ENCODE assay signal across 7 cellular contexts in genomic region chr4:165215034-165215751, GRCh38. TPM values are rescaled to one million over a fixed set of nuclear protein-coding genes. Genes with fewer than 3 reads are reported as not detected.
DNase-seq lines count a peak whose midpoint lies in the region; ATAC-seq and FAIRE-seq lines count a peak whose summit lies in the region.
"Not testable (repeated sequence)": the region's sequence is repeated elsewhere in the genome, so short reads cannot be mapped to it uniquely, and the experiment has no call there.

No MANE protein-coding gene starts in this region.

- DNase-seq in H4 (ENCODE audit: low spot score) (peak; percentile 67), RCC 7860 (ENCODE audit: low spot score) (peak; percentile 7)
- DNase-seq in activated T-helper 1 cell treated with anti-CD3 and anti-CD28 coated beads, Interleukin-12 subunit alpha, Interleukin-12 subunit beta, Interleukin-2, Interleukin-4 antibody, amounts not matched to agents 30 ng/mL and 10 ng/mL and 1 ng/mL, durations not matched to agents 14 hours and 24 hours and 36 hours (ENCODE audit: low spot score) = peak; percentile 29
- peak; percentile 6 for DNase-seq in effector CD4-positive, alpha-beta T cell
- DNase-seq in naive thymus-derived CD4-positive, alpha-beta T cell = not testable (repeated sequence)

- not testable (repeated sequence) for H3K4me1 ChIP-seq in naive thymus-derived CD4-positive, alpha-beta T cell (ENCODE audit: control insufficient read depth in 2 of 2, insufficient read depth in 2 of 2, low read length in 2 of 2)

- H3K9me3 ChIP-seq in naive thymus-derived CD4-positive, alpha-beta T cell (ENCODE audit: control insufficient read depth in 2 of 3, low read length in 3 of 3) = not testable (repeated sequence)

- H3K27ac Mint-ChIP-seq in activated T-helper 1 cell treated with anti-CD3 and anti-CD28 coated beads, Interleukin-12 subunit alpha, Interleukin-12 subunit beta, Interleukin-2, Interleukin-4 antibody, amounts not matched to agents 30 ng/mL and 10 ng/mL and 1 ng/mL, durations not matched to agents 14 hours and 24 hours and 36 hours = peak overlapping the region; percentile 97
- H3K27ac Mint-ChIP-seq in naive thymus-derived CD4-positive, alpha-beta T cell = peak overlapping the region in 7 of 9 donors; percentile 4 to 90 (median 33)

- not testable (repeated sequence) for H3K27me3 ChIP-seq in naive thymus-derived CD4-positive, alpha-beta T cell (ENCODE audit: control insufficient read depth in 2 of 2, insufficient read depth in 2 of 2, low read length in 2 of 2)

- not testable (repeated sequence) for H3K27ac ChIP-seq in naive thymus-derived CD4-positive, alpha-beta T cell (ENCODE audit: low read depth, low read length)

- H3K4me3 Mint-ChIP-seq in activated T-helper 1 cell treated with anti-CD3 and anti-CD28 coated beads, Interleukin-12 subunit alpha, Interleukin-12 subunit beta, Interleukin-2, Interleukin-4 antibody, amounts not matched to agents 30 ng/mL and 10 ng/mL and 1 ng/mL, durations not matched to agents 14 hours and 24 hours and 36 hours = peak overlapping the region; percentile 79
- H3K4me3 Mint-ChIP-seq in naive thymus-derived CD4-positive, alpha-beta T cell = peak overlapping the region in 4 of 10 donors; percentile 31 to 63 (median 42)

- intact Hi-C loops in activated T-helper 1 cell treated with anti-CD3 and anti-CD28 coated beads, Interleukin-12 subunit alpha, Interleukin-12 subunit beta, Interleukin-2, Interleukin-4 antibody, amounts not matched to agents 30 ng/mL and 10 ng/mL and 1 ng/mL, durations not matched to agents 14 hours and 24 hours and 36 hours (cut with micrococcal nuclease); naive thymus-derived CD4-positive, alpha-beta T cell (cut with micrococcal nuclease): not testable (repeated sequence)

- CTCF ChIA-PET in naive thymus-derived CD4-positive, alpha-beta T cell (lab: Charles Lee) = not testable (repeated sequence)

- H3K36me3 Mint-ChIP-seq in activated T-helper 1 cell treated with anti-CD3 and anti-CD28 coated beads, Interleukin-12 subunit alpha, Interleukin-12 subunit beta, Interleukin-2, Interleukin-4 antibody, amounts not matched to agents 30 ng/mL and 10 ng/mL and 1 ng/mL, durations not matched to agents 14 hours and 24 hours and 36 hours (ENCODE audit: low read depth) = peaks cover 32% of the 10 kb centered on the region
- peaks cover 5 to 30% (median 9%) of the 10 kb centered on the region in 5 donors for H3K36me3 Mint-ChIP-seq in naive thymus-derived CD4-positive, alpha-beta T cell

- H3K36me3 ChIP-seq in naive thymus-derived CD4-positive, alpha-beta T cell (ENCODE audit: control insufficient read depth in 2 of 3, insufficient read depth in 3 of 3, low read length in 3 of 3) = not testable (repeated sequence)

- H3K9me3 Mint-ChIP-seq in activated T-helper 1 cell treated with anti-CD3 and anti-CD28 coated beads, Interleukin-12 subunit alpha, Interleukin-12 subunit beta, Interleukin-2, Interleukin-4 antibody, amounts not matched to agents 30 ng/mL and 10 ng/mL and 1 ng/mL, durations not matched to agents 14 hours and 24 hours and 36 hours; naive thymus-derived CD4-positive, alpha-beta T cell: not testable (repeated sequence)

- peaks cover 90% of the 10 kb centered on the region for H3K4me1 Mint-ChIP-seq in activated T-helper 1 cell treated with anti-CD3 and anti-CD28 coated beads, Interleukin-12 subunit alpha, Interleukin-12 subunit beta, Interleukin-2, Interleukin-4 antibody, amounts not matched to agents 30 ng/mL and 10 ng/mL and 1 ng/mL, durations not matched to agents 14 hours and 24 hours and 36 hours (ENCODE audit: low read depth)
- peaks cover 45 to 92% (median 78%) of the 10 kb centered on the region in 7 donors for H3K4me1 Mint-ChIP-seq in naive thymus-derived CD4-positive, alpha-beta T cell

- not testable (repeated sequence) for FAIRE-seq in RCC 7860 (lab: Jason Lieb, UNC)

- not testable (repeated sequence) for H3K27me3 Mint-ChIP-seq in activated T-helper 1 cell treated with anti-CD3 and anti-CD28 coated beads, Interleukin-12 subunit alpha, Interleukin-12 subunit beta, Interleukin-2, Interleukin-4 antibody, amounts not matched to agents 30 ng/mL and 10 ng/mL and 1 ng/mL, durations not matched to agents 14 hours and 24 hours and 36 hours (ENCODE audit: insufficient read depth); naive thymus-derived CD4-positive, alpha-beta T cell

- H3K4me3 ChIP-seq in naive thymus-derived CD4-positive, alpha-beta T cell (ENCODE audit: low read length) = not testable (repeated sequence)

- POLR2A ChIA-PET in naive thymus-derived CD4-positive, alpha-beta T cell (lab: Charles Lee) = not testable (repeated sequence)

- ATAC-seq in GM18858 (IDR thresholded peaks at IDR 0.05; ENCODE audit: unreplicated experiment) (peak; percentile 41), HG03280 (IDR thresholded peaks at IDR 0.05; ENCODE audit: unreplicated experiment) (peak; percentile 68)
- peak; percentile 70 for ATAC-seq in naive thymus-derived CD4-positive, alpha-beta T cell

RNA-seq across cellular contexts. Expression of gene KLHL2, which starts 7.8 kb away (rescaled TPM):
- 12.0 and 13.2 TPM in 2 replicates for total RNA-seq in H4 (2014; rRNA removed; shearing (Covaris generic))
- 38.6 and 40.6 TPM in 2 replicates for total RNA-seq in activated T-helper 1 cell treated with anti-CD3 and anti-CD28 coated beads, Interleukin-12 subunit alpha, Interleukin-12 subunit beta, Interleukin-2, Interleukin-4 antibody, amounts not matched to agents 30 ng/mL and 10 ng/mL and 1 ng/mL, durations not matched to agents 14 hours and 24 hours and 36 hours
- 10 to 100 TPM; 26.9 to 39.9 (median 27.9) TPM for total RNA-seq in naive thymus-derived CD4-positive, alpha-beta T cell
- 1 to 10 TPM; 4.8 to 7.4 TPM for polyA plus RNA-seq in naive thymus-derived CD4-positive, alpha-beta T cell
